Comparison of ENCODE assay signal across 14 cellular contexts in genomic region chr3:64717872-64718613, GRCh38. TPM values are rescaled to one million over a fixed set of nuclear protein-coding genes. Genes with fewer than 3 reads are reported as not detected.
DNase-seq lines count a peak whose midpoint lies in the region; ATAC-seq and TF ChIP-seq lines count a peak whose summit lies in the region.
"Had no signal": no experiment of that assay in that cellular context is flagged by ENCODE, and none has a peak within 500 bp of the region (broad histone marks: within the 10 kb centered on the region; RNA-seq: fewer than 3 reads in every experiment).

No MANE protein-coding gene starts in this region.

- no peaks in the 10 kb centered on the region for H3K36me3 Mint-ChIP-seq in stimulated activated effector memory CD8-positive, alpha-beta T cell treated with anti-CD3 and anti-CD28 coated beads, Interleukin-12 subunit alpha, Interleukin-12 subunit beta, amount 100 ng/mL, for 72 hours
- no peaks in the 10 kb centered on the region for H3K36me3 Mint-ChIP-seq in activated T-cell treated with anti-CD3 and anti-CD28 coated beads, Interleukin-2, amount 50 U/mL, for 24 hours (ENCODE audit: low read depth)

- no peaks in the 10 kb centered on the region for H3K4me1 Mint-ChIP-seq in stimulated activated effector memory CD8-positive, alpha-beta T cell treated with anti-CD3 and anti-CD28 coated beads, Interleukin-12 subunit alpha, Interleukin-12 subunit beta, amount 100 ng/mL, for 72 hours
- H3K4me1 Mint-ChIP-seq in activated T-cell treated with anti-CD3 and anti-CD28 coated beads, Interleukin-2, amount 50 U/mL, for 24 hours (ENCODE audit: low read depth) = no peaks in the 10 kb centered on the region
- H3K4me1 Mint-ChIP-seq: activated CD4-positive, alpha-beta T cell treated with anti-CD3 and anti-CD28 coated beads for 36 hours had no signal

- no peaks in the 10 kb centered on the region for H3K27me3 ChIP-seq in heart right ventricle
- no peaks in the 10 kb centered on the region for H3K27me3 ChIP-seq in brain microvascular endothelial cell (replicated peaks)
- H3K27me3 ChIP-seq in left lung = no peaks in the 10 kb centered on the region
- H3K27me3 ChIP-seq in sigmoid colon = no peaks in the 10 kb centered on the region
- H3K27me3 ChIP-seq: SJCRH30 had no signal

- in situ Hi-C loops in brain microvascular endothelial cell (cut with HindIII; ENCODE audit: low pct_ligation_motif_present, low sequenced_read_pairs) = no loop called here

- DNase-seq in heart right ventricle (no peak), Right ventricle myocardium superior (no peak), brain microvascular endothelial cell (no peak), left lung (no peak), sigmoid colon (no peak), DMS79 treated with DMSO at 0.1 percent for 48 hours (lab: John Stamatoyannopoulos, UW) (no peak)
- no peak for DNase-seq in stimulated activated effector memory CD8-positive, alpha-beta T cell treated with anti-CD3 and anti-CD28 coated beads, Interleukin-12 subunit alpha, Interleukin-12 subunit beta, amount 100 ng/mL, for 72 hours (ENCODE audit: low spot score in 2 of 2)
- no peak for DNase-seq in activated T-cell treated with anti-CD3 and anti-CD28 coated beads, Interleukin-2, amount 50 U/mL, for 24 hours
- DNase-seq: activated CD4-positive, alpha-beta T cell treated with anti-CD3 and anti-CD28 coated beads for 36 hours; activated naive CD4-positive, alpha-beta T cell treated with Interleukin-2 at 50 U/mL for 16 hours; C1 segment of cervical spinal cord; foreskin melanocyte; NCI-H2029 treated with DMSO at 0.1 percent for 48 hours had no signal

- H3K27me3 Mint-ChIP-seq in activated T-cell treated with anti-CD3 and anti-CD28 coated beads, Interleukin-2, amount 50 U/mL, for 24 hours = no peaks in the 10 kb centered on the region
- H3K27me3 Mint-ChIP-seq: activated CD4-positive, alpha-beta T cell treated with anti-CD3 and anti-CD28 coated beads for 36 hours had no signal

- WGBS in heart right ventricle, 2 donors = 85% methylated on average over 5 of the region's 5 CpGs
- 72 to 74% methylated on average over 5 of the region's 5 CpGs for WGBS in sigmoid colon, 2 donors

- no peak overlapping the region for H3K4me3 ChIP-seq in heart right ventricle
- no peak overlapping the region for H3K4me3 ChIP-seq in brain microvascular endothelial cell (ENCODE audit: low read depth, low read length)
- no peak overlapping the region for H3K4me3 ChIP-seq in left lung
- H3K4me3 ChIP-seq in sigmoid colon = no peak overlapping the region
- H3K4me3 ChIP-seq: SJCRH30 had no signal

- no peak overlapping the region for H3K27ac Mint-ChIP-seq in stimulated activated effector memory CD8-positive, alpha-beta T cell treated with anti-CD3 and anti-CD28 coated beads, Interleukin-12 subunit alpha, Interleukin-12 subunit beta, amount 100 ng/mL, for 72 hours
- H3K27ac Mint-ChIP-seq in activated T-cell treated with anti-CD3 and anti-CD28 coated beads, Interleukin-2, amount 50 U/mL, for 24 hours = no peak overlapping the region
- H3K27ac Mint-ChIP-seq: activated CD4-positive, alpha-beta T cell treated with anti-CD3 and anti-CD28 coated beads for 36 hours had no signal

- ATAC-seq in heart right ventricle (no peak), Right ventricle myocardium superior (ENCODE audit: poor library complexity) (no peak), left lung (no peak)
- ATAC-seq in stimulated activated effector memory CD8-positive, alpha-beta T cell treated with anti-CD3 and anti-CD28 coated beads, Interleukin-12 subunit alpha, Interleukin-12 subunit beta, amount 100 ng/mL, for 72 hours = no peak
- ATAC-seq: activated CD4-positive, alpha-beta T cell treated with anti-CD3 and anti-CD28 coated beads for 36 hours had no signal

- no peaks in the 10 kb centered on the region for H3K9me3 Mint-ChIP-seq in stimulated activated effector memory CD8-positive, alpha-beta T cell treated with anti-CD3 and anti-CD28 coated beads, Interleukin-12 subunit alpha, Interleukin-12 subunit beta, amount 100 ng/mL, for 72 hours
- peaks cover 5% of the 10 kb centered on the region for H3K9me3 Mint-ChIP-seq in activated T-cell treated with anti-CD3 and anti-CD28 coated beads, Interleukin-2, amount 50 U/mL, for 24 hours

- H3K36me3 ChIP-seq in heart right ventricle (peaks cover 0 to 16% (median 0%) of the 10 kb centered on the region in 9 donors), brain microvascular endothelial cell (replicated peaks) (no peaks in the 10 kb centered on the region), left lung (no peaks in the 10 kb centered on the region), sigmoid colon (no peaks in the 10 kb centered on the region)
- H3K36me3 ChIP-seq: SJCRH30 had no signal

- H3K27ac ChIP-seq in heart right ventricle (no peak overlapping the region), brain microvascular endothelial cell (no peak overlapping the region), left lung (no peak overlapping the region), sigmoid colon (no peak overlapping the region)
- H3K27ac ChIP-seq: SJCRH30 had no signal

- TF ChIP-seq POLR2A in sigmoid colon (IDR thresholded peaks at IDR 0.05) = no peak

- no peak overlapping the region for H3K4me3 Mint-ChIP-seq in stimulated activated effector memory CD8-positive, alpha-beta T cell treated with anti-CD3 and anti-CD28 coated beads, Interleukin-12 subunit alpha, Interleukin-12 subunit beta, amount 100 ng/mL, for 72 hours
- no peak overlapping the region for H3K4me3 Mint-ChIP-seq in activated T-cell treated with anti-CD3 and anti-CD28 coated beads, Interleukin-2, amount 50 U/mL, for 24 hours
- H3K4me3 Mint-ChIP-seq: activated CD4-positive, alpha-beta T cell treated with anti-CD3 and anti-CD28 coated beads for 36 hours had no signal

- H3K9me3 ChIP-seq in heart right ventricle (no peaks in the 10 kb centered on the region), left lung (no peaks in the 10 kb centered on the region), sigmoid colon (no peaks in the 10 kb centered on the region)
- H3K9me3 ChIP-seq: SJCRH30 had no signal

- TF ChIP-seq CTCF in heart right ventricle (IDR thresholded peaks at IDR 0.05) = peak in 8 of 9 donors; percentile 23 to 65 (median 54)
- TF ChIP-seq CTCF in brain microvascular endothelial cell (IDR thresholded peaks at IDR 0.05; ENCODE audit: low read depth, low read length, missing control alignments) = peak; percentile 35
- peak; percentile 28 to 41 for TF ChIP-seq CTCF in left lung (IDR thresholded peaks at IDR 0.05)
- TF ChIP-seq CTCF in sigmoid colon (IDR thresholded peaks at IDR 0.05) = peak in 1 of 4 experiments; percentile 25

- H3K4me1 ChIP-seq in heart right ventricle = peaks cover 0 to 29% (median 14%) of the 10 kb centered on the region in 9 donors
- H3K4me1 ChIP-seq in left lung = no peaks in the 10 kb centered on the region
- peaks cover 0 to 46% (median 26%) of the 10 kb centered on the region in 4 donors for H3K4me1 ChIP-seq in sigmoid colon
- H3K4me1 ChIP-seq: SJCRH30 had no signal

- intact Hi-C loops in heart right ventricle (cut with DNase I) = loop anchor here in 1 of 10 donors (10.0 kb wide), 1 partner anchor 57 kb away; no protein-coding TSS in a partner anchor
- intact Hi-C loops in Right ventricle myocardium superior (cut with DNase I) = no loop called here
- intact Hi-C loops in left lung (cut with DNase I) = no loop called here
- intact Hi-C loops in sigmoid colon (cut with DNase I) = no loop called here

- no peak for TF ChIP-seq EP300 in sigmoid colon (IDR thresholded peaks at IDR 0.05)

RNA-seq across cellular contexts. Expression of gene ADAMTS9, which starts 30.2 kb away (rescaled TPM):
- total RNA-seq in heart right ventricle (100 to 1,000 TPM in 1 of 10 donors, 10 to 100 TPM in 8, 1 to 10 TPM in 1; 9.7 to 102 (median 17.3) TPM), Right ventricle myocardium superior (15.4 TPM), left lung (10 to 100 TPM; 36.3 to 36.9 TPM), sigmoid colon (10 to 100 TPM; 16.1 to 61.6 (median 31.6) TPM)
- polyA plus RNA-seq in heart right ventricle (10 to 100 TPM; 22.8 to 33.4 TPM), sigmoid colon (10 to 100 TPM in 1 of 3 donors, 1 to 10 TPM in 2; 1.2 to 15.4 (median 1.8) TPM)
- total RNA-seq: activated CD4-positive, alpha-beta T cell treated with anti-CD3 and anti-CD28 coated beads for 36 hours had no signal
